1 cellular context compared by ENCODE assay signal in the genomic region with DNA sequence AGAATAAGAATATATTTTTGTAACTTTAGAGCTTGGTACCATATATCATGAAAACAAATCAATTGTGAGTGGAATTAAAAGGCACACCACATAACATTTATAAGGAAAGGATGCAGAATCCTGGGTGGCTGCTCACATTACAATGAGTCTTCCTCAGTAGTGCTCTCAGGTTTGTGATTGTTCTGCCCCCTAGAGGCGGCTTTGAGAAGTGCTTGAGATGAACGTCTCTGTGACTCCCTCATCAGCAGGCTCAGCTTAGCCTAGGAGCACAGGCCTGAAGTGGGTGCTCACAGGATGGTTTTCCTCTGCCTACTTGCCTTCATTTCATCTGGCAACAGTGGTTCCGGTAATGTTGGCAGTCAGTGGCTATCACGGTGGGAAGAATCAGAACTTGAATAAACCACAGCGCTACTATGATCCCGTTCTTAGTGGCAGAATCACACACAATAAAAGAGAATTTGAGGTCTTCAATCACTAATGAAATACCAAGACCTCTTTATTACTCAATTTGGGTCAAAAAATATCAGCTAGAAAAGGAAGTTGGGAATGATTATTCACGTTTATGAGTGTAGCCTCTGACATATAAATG.
TF ChIP-seq lines count a peak whose summit lies in the region.

No MANE protein-coding gene starts in this region.

TF ChIP-seq in HepG2, 621 proteins besides CTCF, POLR2A, EP300 and RAD21:
- TF ChIP-seq SMC3 (IDR thresholded peaks at IDR 0.05; ENCODE audit: low read length) (peak; percentile 65; the same call in 1 of the 2 replicates), CREB1 (IDR thresholded peaks at IDR 0.05) (no peak), CREB1 (CRISPR knock-in tag; IDR thresholded peaks at IDR 0.05) (peak; percentile 27; the same call in 1 of the 2 replicates), TP53 (CRISPR knock-in tag; conservative IDR thresholded peaks at IDR 0.05) (no peak), ESRRA (CRISPR knock-in tag; IDR thresholded peaks at IDR 0.05; ENCODE audit: low read depth) (no peak), ZNF263 (CRISPR knock-in tag; IDR thresholded peaks at IDR 0.05) (peak; percentile 92), STAG1 (CRISPR knock-in tag; IDR thresholded peaks at IDR 0.05) (peak; percentile 79), ZNF784 (CRISPR knock-in tag; IDR thresholded peaks at IDR 0.05; ENCODE audit: borderline replicate concordance) (no peak)
- TF ChIP-seq, protein P1, sequence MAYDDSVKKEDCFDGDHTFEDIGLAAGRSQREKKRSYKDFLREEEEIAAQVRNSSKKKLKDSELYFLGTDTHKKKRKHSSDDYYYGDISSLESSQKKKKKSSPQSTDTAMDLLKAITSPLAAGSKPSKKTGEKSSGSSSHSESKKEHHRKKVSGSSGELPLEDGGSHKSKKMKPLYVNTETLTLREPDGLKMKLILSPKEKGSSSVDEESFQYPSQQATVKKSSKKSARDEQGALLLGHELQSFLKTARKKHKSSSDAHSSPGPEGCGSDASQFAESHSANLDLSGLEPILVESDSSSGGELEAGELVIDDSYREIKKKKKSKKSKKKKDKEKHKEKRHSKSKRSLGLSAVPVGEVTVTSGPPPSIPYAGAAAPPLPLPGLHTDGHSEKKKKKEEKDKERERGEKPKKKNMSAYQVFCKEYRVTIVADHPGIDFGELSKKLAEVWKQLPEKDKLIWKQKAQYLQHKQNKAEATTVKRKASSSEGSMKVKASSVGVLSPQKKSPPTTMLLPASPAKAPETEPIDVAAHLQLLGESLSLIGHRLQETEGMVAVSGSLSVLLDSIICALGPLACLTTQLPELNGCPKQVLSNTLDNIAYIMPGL (CRISPR knock-in tag; IDR thresholded peaks at IDR 0.05; ENCODE audit: borderline replicate concordance in 1 of 2, low read depth in 1 of 2): no peak
